In the genomic region with DNA sequence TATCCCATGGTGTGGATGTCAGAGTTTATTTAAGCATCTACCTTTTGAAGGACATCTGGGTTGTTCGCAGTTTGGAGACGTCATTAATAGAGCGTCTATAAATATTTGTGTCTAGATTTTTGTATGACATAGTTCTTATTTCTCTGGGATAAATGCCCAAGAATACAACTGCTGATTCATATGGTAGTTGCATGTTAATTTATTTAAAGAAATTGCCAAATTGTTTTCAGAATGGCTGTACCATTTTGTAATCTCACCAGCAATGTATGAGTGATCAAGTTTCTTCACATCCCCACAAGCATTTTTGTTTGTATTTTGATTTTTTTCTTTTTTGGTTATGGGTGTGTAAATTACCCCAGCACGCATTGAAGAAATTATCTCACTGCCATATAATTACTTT, we compare ENCODE assay signal across 27 cellular contexts.
"Had no signal": no experiment of that assay in that cellular context is flagged by ENCODE, and none has a peak within 500 bp of the region (broad histone marks: within the 10 kb centered on the region; RNA-seq: fewer than 3 reads in every experiment).

No MANE protein-coding gene starts in this region.

- H3K36me3 ChIP-seq: colonic mucosa, gastroesophageal sphincter, heart left ventricle, left lung, neural progenitor cell, prostate gland, right atrium auricular region, sigmoid colon, spleen, suprapubic skin, transverse colon, upper lobe of right lung, uterus had no signal

- ATAC-seq: esophagus mucosa; foreskin keratinocyte; gastroesophageal sphincter; heart left ventricle; left cardiac atrium; left lung; naive thymus-derived CD4-positive, alpha-beta T cell; stimulated activated memory B cell treated with anti-CD40 and anti-IgM and Interleukin-4, amounts not matched to agents 10 μg/mL and 1 μg/mL and 100 μg/mL, for 72 hours; stimulated activated naive CD8-positive, alpha-beta T cell treated with anti-CD3 and anti-CD28 coated beads, Interleukin-15, amount 100 ng/mL, for 72 hours; upper lobe of right lung had no signal

- H3K4me3 ChIP-seq: colonic mucosa, gastroesophageal sphincter, heart left ventricle, hepatocyte, left lung, neural progenitor cell, prostate gland, right atrium auricular region, sigmoid colon, skin epidermis, spleen, suprapubic skin, transverse colon, upper lobe of right lung, uterus had no signal

- H3K4me2 ChIP-seq: hepatocyte, neural progenitor cell had no signal

- DNase-seq: colonic mucosa; effector CD8-positive, alpha-beta T cell; endodermal cell; foreskin keratinocyte; heart left ventricle; left cardiac atrium; left lung; mesendoderm; midbrain; naive thymus-derived CD4-positive, alpha-beta T cell; sigmoid colon; spleen; stimulated activated CD4-positive, alpha-beta T cell treated with anti-CD3 and anti-CD28 coated beads, Interleukin-4, amount 100 ng/mL, for 4 hours; stimulated activated naive CD8-positive, alpha-beta T cell treated with anti-CD3 and anti-CD28 coated beads, Interleukin-15, amount 100 ng/mL, for 72 hours; transverse colon; upper lobe of right lung; uterus had no signal

- H2AFZ ChIP-seq: hepatocyte, neural progenitor cell had no signal

- H3K4me1 ChIP-seq: colonic mucosa, foreskin keratinocyte, gastroesophageal sphincter, left lung, neural progenitor cell, prostate gland, sigmoid colon, suprapubic skin, transverse colon, upper lobe of right lung, uterus had no signal

- H3K79me2 ChIP-seq: hepatocyte had no signal

- H3K27ac ChIP-seq: colonic mucosa, epithelial cell of prostate, foreskin keratinocyte, gastroesophageal sphincter, heart left ventricle, hepatocyte, left lung, neural progenitor cell, prostate gland, right atrium auricular region, sigmoid colon, skin epidermis, spleen, suprapubic skin, transverse colon, upper lobe of right lung, uterus had no signal

- H3K27me3 ChIP-seq: colonic mucosa, foreskin keratinocyte, gastroesophageal sphincter, heart left ventricle, hepatocyte, left lung, neural progenitor cell, right atrium auricular region, sigmoid colon, spleen, suprapubic skin, transverse colon, upper lobe of right lung, uterus had no signal

- H3K9ac ChIP-seq: neural progenitor cell had no signal

- H3K9me3 ChIP-seq: colonic mucosa, gastroesophageal sphincter, heart left ventricle, left lung, prostate gland, right atrium auricular region, sigmoid colon, spleen, suprapubic skin, transverse colon, upper lobe of right lung, uterus had no signal
